ENCODE assay signal across 25 cellular contexts in genomic region chr9:109861918-109862317, GRCh38.
A peak's percentile ranks its signal among the peaks of the same experiment; 100 is the strongest.
DNase-seq lines count a peak whose midpoint lies in the region; ATAC-seq and TF ChIP-seq lines count a peak whose summit lies in the region.
"Had no signal": no experiment of that assay in that cellular context is flagged by ENCODE, and none has a peak within 500 bp of the region (broad histone marks: within the 10 kb centered on the region; RNA-seq: fewer than 3 reads in every experiment).

No MANE protein-coding gene starts in this region.

- H2AFZ ChIP-seq in mesenchymal stem cell (ENCODE audit: low read depth, low read length): no peak overlapping the region

- H2BK12ac ChIP-seq in mesenchymal stem cell (ENCODE audit: low read length in 2 of 2): no peak overlapping the region

- H3K14ac ChIP-seq in mesenchymal stem cell (ENCODE audit: low read length in 2 of 2): no peak overlapping the region

- H4K91ac ChIP-seq in mesenchymal stem cell (ENCODE audit: low read length): no peak overlapping the region

- H3K23ac ChIP-seq in mesenchymal stem cell (ENCODE audit: low read length in 2 of 2): no peak overlapping the region

- no peak for ATAC-seq in naive thymus-derived CD8-positive, alpha-beta T cell
- no peak for ATAC-seq in GM21529 (IDR thresholded peaks at IDR 0.05; ENCODE audit: unreplicated experiment)
- ATAC-seq: activated CD4-positive, CD25-positive, alpha-beta regulatory T cell treated with anti-CD3 and anti-CD28 coated beads, Interleukin-2, amount 50 U/mL, for 24 hours; activated CD8-positive, alpha-beta T cell treated with anti-CD3 and anti-CD28 coated beads, Interleukin-2, amount 10 ng/mL, durations not matched to agents 7 days and 5 days had no signal

- H3K18ac ChIP-seq in mesenchymal stem cell (ENCODE audit: low read depth in 1 of 2, low read length in 2 of 2): no peak overlapping the region

- H3K4me1 ChIP-seq in right atrium auricular region (peaks cover 0 to 72% of the 10 kb centered on the region in 2 donors), mesenchymal stem cell (ENCODE audit: control insufficient read depth, insufficient read depth, low read depth, low read length) (peaks cover 3% of the 10 kb centered on the region), spleen (no peaks in the 10 kb centered on the region)
- H3K4me1 ChIP-seq: adrenal gland, stomach had no signal

- intact Hi-C loops in cardiac septum (cut with DNase I) (loop anchor here (5.0 kb wide), 1 partner anchor 95 kb away; no protein-coding TSS in a partner anchor), spleen (cut with DNase I; ENCODE audit: low total_unique reads) (no loop called here)

- H3K4me1 Mint-ChIP-seq in naive thymus-derived CD8-positive, alpha-beta T cell: no peaks in the 10 kb centered on the region
- H3K4me1 Mint-ChIP-seq in T-helper 2 cell treated with Interferon-gamma antibody and Interleukin-4, amounts not matched to agents 5 μg/mL and 100 μg/mL, for 36 hours (ENCODE audit: low read depth): no peaks in the 10 kb centered on the region
- H3K4me1 Mint-ChIP-seq: CD4-positive, CD25-positive, alpha-beta regulatory T cell had no signal

- H3K4ac ChIP-seq in mesenchymal stem cell (ENCODE audit: low read depth in 1 of 2, low read length in 2 of 2): no peak overlapping the region

- H3K9me3 Mint-ChIP-seq in naive thymus-derived CD8-positive, alpha-beta T cell: no peaks in the 10 kb centered on the region
- H3K9me3 Mint-ChIP-seq in T-helper 2 cell treated with Interferon-gamma antibody and Interleukin-4, amounts not matched to agents 5 μg/mL and 100 μg/mL, for 36 hours: no peaks in the 10 kb centered on the region
- H3K9me3 Mint-ChIP-seq: H9 had no signal

- no peak overlapping the region for H2BK5ac ChIP-seq in mesenchymal stem cell (ENCODE audit: low read depth, low read length, poor library complexity, severe bottlenecking)

- peaks cover 0 to 7% (median 4%) of the 10 kb centered on the region in 5 donors for H3K27me3 Mint-ChIP-seq in naive thymus-derived CD8-positive, alpha-beta T cell
- peaks cover 16% of the 10 kb centered on the region for H3K27me3 Mint-ChIP-seq in T-helper 2 cell treated with Interferon-gamma antibody and Interleukin-4, amounts not matched to agents 5 μg/mL and 100 μg/mL, for 36 hours (ENCODE audit: low read depth)

- no peaks in the 10 kb centered on the region for H3K36me3 ChIP-seq in right atrium auricular region
- H3K36me3 ChIP-seq in mesenchymal stem cell (ENCODE audit: control insufficient read depth in 1 of 2, insufficient read depth in 2 of 2, low read depth in 1 of 2, low read length in 2 of 2): no peaks in the 10 kb centered on the region
- H3K36me3 ChIP-seq in spleen: no peaks in the 10 kb centered on the region
- H3K36me3 ChIP-seq: adrenal gland, MG63, stomach, upper lobe of left lung had no signal

- TF ChIP-seq CTCF in right atrium auricular region (IDR thresholded peaks at IDR 0.05) (no peak), spleen (IDR thresholded peaks at IDR 0.05 in 8 of 11, conservative IDR thresholded peaks at IDR 0.05 in 3 of 11) (no peak)

- H2BK15ac ChIP-seq in mesenchymal stem cell (ENCODE audit: low read depth, poor library complexity, severe bottlenecking): no peak overlapping the region

- no peak overlapping the region for H3K9ac ChIP-seq in mesenchymal stem cell (ENCODE audit: low read length)

- POLR2A ChIA-PET in naive thymus-derived CD8-positive, alpha-beta T cell (lab: Charles Lee): no interaction called here

- H3K9me3 ChIP-seq in right atrium auricular region: no peaks in the 10 kb centered on the region
- H3K9me3 ChIP-seq in mesenchymal stem cell (ENCODE audit: control insufficient read depth, low read length): no peaks in the 10 kb centered on the region
- no peaks in the 10 kb centered on the region for H3K9me3 ChIP-seq in spleen
- H3K9me3 ChIP-seq: adrenal gland, MG63, stomach, upper lobe of left lung had no signal

- no peak overlapping the region for H3K27ac Mint-ChIP-seq in naive thymus-derived CD8-positive, alpha-beta T cell
- H3K27ac Mint-ChIP-seq in T-helper 2 cell treated with Interferon-gamma antibody and Interleukin-4, amounts not matched to agents 5 μg/mL and 100 μg/mL, for 36 hours: no peak overlapping the region
- H3K27ac Mint-ChIP-seq: activated CD8-positive, alpha-beta T cell treated with anti-CD3 and anti-CD28 coated beads, Interleukin-2, amount 10 ng/mL, durations not matched to agents 7 days and 5 days; CD4-positive, CD25-positive, alpha-beta regulatory T cell; H9 had no signal

- no peak for DNase-seq in right atrium auricular region (ENCODE audit: low spot score)
- DNase-seq in cardiac septum (ENCODE audit: low spot score): no peak
- DNase-seq in caudate nucleus (lab: John Stamatoyannopoulos, UW): no peak
- DNase-seq in mesenchymal stem cell: peak; percentile 56
- no peak for DNase-seq in naive thymus-derived CD8-positive, alpha-beta T cell
- DNase-seq in spleen: no peak
- DNase-seq in T-helper 2 cell treated with Interferon-gamma antibody and Interleukin-4, amounts not matched to agents 5 μg/mL and 100 μg/mL, for 36 hours (ENCODE audit: low spot score): no peak
- DNase-seq: ACHN; activated CD8-positive, alpha-beta T cell treated with anti-CD3 and anti-CD28 coated beads, Interleukin-2, amount 10 ng/mL, durations not matched to agents 7 days and 5 days; adrenal gland; CD4-positive, CD25-positive, alpha-beta regulatory T cell; central memory CD4-positive, alpha-beta T cell; DMS 273 treated with DMSO at 0.1 percent for 48 hours; foreskin melanocyte; H9; mammary epithelial cell; MG63; NCI-H2171; NCI-H69; retina; RPMI8226; stomach; upper lobe of left lung had no signal

- H3K4me3 Mint-ChIP-seq in naive thymus-derived CD8-positive, alpha-beta T cell: no peak overlapping the region
- no peak overlapping the region for H3K4me3 Mint-ChIP-seq in T-helper 2 cell treated with Interferon-gamma antibody and Interleukin-4, amounts not matched to agents 5 μg/mL and 100 μg/mL, for 36 hours
- H3K4me3 Mint-ChIP-seq: activated CD8-positive, alpha-beta T cell treated with anti-CD3 and anti-CD28 coated beads, Interleukin-2, amount 10 ng/mL, durations not matched to agents 7 days and 5 days; CD4-positive, CD25-positive, alpha-beta regulatory T cell; H9 had no signal

- TF ChIP-seq POLR2A in spleen (IDR thresholded peaks at IDR 0.05): no peak

- no peak overlapping the region for H2AK5ac ChIP-seq in mesenchymal stem cell (ENCODE audit: low read length, severe bottlenecking)

- no peak overlapping the region for H2BK120ac ChIP-seq in mesenchymal stem cell (ENCODE audit: low read depth, low read length)

- H3K79me1 ChIP-seq in mesenchymal stem cell (replicated peaks; ENCODE audit: low read length, poor library complexity, severe bottlenecking): peaks cover 21% of the 10 kb centered on the region

- H3K27me3 ChIP-seq in right atrium auricular region (no peaks in the 10 kb centered on the region), mesenchymal stem cell (ENCODE audit: control insufficient read depth in 1 of 2, insufficient read depth in 1 of 2, low read length in 2 of 2) (no peaks in the 10 kb centered on the region), spleen (replicated peaks in 1 of 7) (peaks cover 0 to 6% (median 0%) of the 10 kb centered on the region in 7 donors)
- H3K27me3 ChIP-seq: adrenal gland, stomach, upper lobe of left lung had no signal

- H3K4me3 ChIP-seq in right atrium auricular region: no peak overlapping the region
- peak overlapping the region in 1 of 2 experiments; percentile 13 for H3K4me3 ChIP-seq in mesenchymal stem cell (ENCODE audit: insufficient read depth in 1 of 2, low read depth in 1 of 2, low read length in 2 of 2)
- no peak overlapping the region for H3K4me3 ChIP-seq in spleen
- H3K4me3 ChIP-seq: adrenal gland, MG63, stomach, upper lobe of left lung had no signal

- peak overlapping the region; percentile 68 to 94 for H3K27ac ChIP-seq in right atrium auricular region
- H3K27ac ChIP-seq in caudate nucleus (ENCODE audit: low read depth, low read length): peak overlapping the region; percentile 32
- no peak overlapping the region for H3K27ac ChIP-seq in mesenchymal stem cell (ENCODE audit: low read length, poor library complexity, severe bottlenecking)
- no peak overlapping the region for H3K27ac ChIP-seq in spleen
- H3K27ac ChIP-seq: stomach had no signal

- no peaks in the 10 kb centered on the region for H3K36me3 Mint-ChIP-seq in naive thymus-derived CD8-positive, alpha-beta T cell
- H3K36me3 Mint-ChIP-seq in T-helper 2 cell treated with Interferon-gamma antibody and Interleukin-4, amounts not matched to agents 5 μg/mL and 100 μg/mL, for 36 hours (ENCODE audit: low read depth): no peaks in the 10 kb centered on the region
- H3K36me3 Mint-ChIP-seq: CD4-positive, CD25-positive, alpha-beta regulatory T cell had no signal

- H4K8ac ChIP-seq in mesenchymal stem cell (ENCODE audit: low read length): no peak overlapping the region

- no peak overlapping the region for H3K4me2 ChIP-seq in mesenchymal stem cell (ENCODE audit: low read length, poor library complexity, severe bottlenecking)

Comparison
In these comparisons a context has a peak if more than half of its experiments do, and no peak if none do; other contexts are left out.
1. H3K27ac ChIP-seq: peak in right atrium auricular region (2 of 2) and caudate nucleus (single experiment); none in mesenchymal stem cell (single experiment) and spleen (0 of 8).